8 cellular contexts compared by ENCODE assay signal in genomic region chr16:88686062-88686438, GRCh38. TPM values are rescaled to one million over a fixed set of nuclear protein-coding genes. Genes with fewer than 3 reads are reported as not detected.
DNase-seq lines count a peak whose midpoint lies in the region; ATAC-seq and TF ChIP-seq lines count a peak whose summit lies in the region.

No MANE protein-coding gene starts in this region.

- H3K27ac Mint-ChIP-seq in activated naive CD4-positive, alpha-beta T cell treated with anti-CD3 and anti-CD28 coated beads, Interleukin-2, amount 50 U/mL, for 72 hours, result no peak overlapping the region
- peak overlapping the region; percentile 81 for H3K27ac Mint-ChIP-seq in stimulated activated naive B cell treated with anti-CD40 and anti-IgM and Interleukin-4, amounts not matched to agents 10 μg/mL and 1 μg/mL and 100 μg/mL, for 72 hours

- H3K9ac ChIP-seq in BLaER1, result peak overlapping the region; percentile 76

- H3K9me3 ChIP-seq in BLaER1, result no peaks in the 10 kb centered on the region

- H3K4me1 Mint-ChIP-seq in stimulated activated naive B cell treated with anti-CD40 and anti-IgM and Interleukin-4, amounts not matched to agents 10 μg/mL and 1 μg/mL and 100 μg/mL, for 72 hours, result peaks cover 27 to 74% of the 10 kb centered on the region in 2 donors

- peaks cover 56% of the 10 kb centered on the region for H3K4me1 ChIP-seq in BLaER1

- peak overlapping the region; percentile 59; the same call in 1 of the 2 replicates for H3K27ac ChIP-seq in BLaER1

- no peaks in the 10 kb centered on the region for H3K36me3 Mint-ChIP-seq in activated naive CD4-positive, alpha-beta T cell treated with anti-CD3 and anti-CD28 coated beads, Interleukin-2, amount 50 U/mL, for 72 hours
- H3K36me3 Mint-ChIP-seq in stimulated activated naive B cell treated with anti-CD40 and anti-IgM and Interleukin-4, amounts not matched to agents 10 μg/mL and 1 μg/mL and 100 μg/mL, for 72 hours, result peaks cover 0 to 1% of the 10 kb centered on the region in 2 donors

- peak; percentile 13 for ATAC-seq in GM19463 (IDR thresholded peaks at IDR 0.05; ENCODE audit: unreplicated experiment)
- ATAC-seq in activated naive CD4-positive, alpha-beta T cell treated with anti-CD3 and anti-CD28 coated beads, Interleukin-2, amount 50 U/mL, for 72 hours, result peak; percentile 30 to 35
- ATAC-seq in stimulated activated naive B cell treated with anti-CD40 and anti-IgM and Interleukin-4, amounts not matched to agents 10 μg/mL and 1 μg/mL and 100 μg/mL, for 72 hours (replicated peaks), result peak; percentile 5 to 11
- ATAC-seq in GM21367 (IDR thresholded peaks at IDR 0.05; ENCODE audit: unreplicated experiment), result no peak

- no peaks in the 10 kb centered on the region for H4K20me1 ChIP-seq in BLaER1

- H3K27me3 Mint-ChIP-seq in stimulated activated naive B cell treated with anti-CD40 and anti-IgM and Interleukin-4, amounts not matched to agents 10 μg/mL and 1 μg/mL and 100 μg/mL, for 72 hours, result no peaks in the 10 kb centered on the region

- H3K4me3 ChIP-seq in BLaER1, result peak overlapping the region; percentile 74
- H3K4me3 ChIP-seq in LNCaP clone FGC (ENCODE audit: low read depth, low read length), result peak overlapping the region; percentile 62

- peak overlapping the region; percentile 83 to 92 for H3K4me3 Mint-ChIP-seq in stimulated activated naive B cell treated with anti-CD40 and anti-IgM and Interleukin-4, amounts not matched to agents 10 μg/mL and 1 μg/mL and 100 μg/mL, for 72 hours

- no peaks in the 10 kb centered on the region; the same call in 1 of the 2 replicates for H3K27me3 ChIP-seq in BLaER1

- no peaks in the 10 kb centered on the region for H3K9me3 Mint-ChIP-seq in activated naive CD4-positive, alpha-beta T cell treated with anti-CD3 and anti-CD28 coated beads, Interleukin-2, amount 50 U/mL, for 72 hours
- H3K9me3 Mint-ChIP-seq in stimulated activated naive B cell treated with anti-CD40 and anti-IgM and Interleukin-4, amounts not matched to agents 10 μg/mL and 1 μg/mL and 100 μg/mL, for 72 hours, result no peaks in the 10 kb centered on the region

- H3K4me2 ChIP-seq in BLaER1, result peak overlapping the region; percentile 99

- no peak for TF ChIP-seq CTCF in LNCaP clone FGC (IDR thresholded peaks at IDR 0.05; ENCODE audit: control insufficient read depth, extremely low read depth, insufficient read depth)

- DNase-seq in LNCaP clone FGC (ENCODE audit: low read depth), result no peak
- peak in 1 of 2 donors; percentile 48 for DNase-seq in activated naive CD4-positive, alpha-beta T cell treated with anti-CD3 and anti-CD28 coated beads, Interleukin-2, amount 50 U/mL, for 72 hours (ENCODE audit: low spot score in 2 of 2)
- peak; percentile 61 for DNase-seq in iPS-NIHi7 (ENCODE audit: extremely low spot score)
- DNase-seq in stimulated activated naive B cell treated with anti-CD40 and anti-IgM and Interleukin-4, amounts not matched to agents 10 μg/mL and 1 μg/mL and 100 μg/mL, for 72 hours, result no peak
- no peak for DNase-seq in T1000 (lab: John Stamatoyannopoulos, UW)

- no peaks in the 10 kb centered on the region for H3K36me3 ChIP-seq in BLaER1

RNA-seq across cellular contexts. Expression of gene SNAI3, which starts 0.3 kb away (rescaled TPM):
- 1 to 10 TPM; 5.4 to 6.4 TPM for total RNA-seq in activated naive CD4-positive, alpha-beta T cell treated with anti-CD3 and anti-CD28 coated beads, Interleukin-2, amount 50 U/mL, for 72 hours

RNA-seq across cellular contexts. Expression of gene RNF166, which starts 20.2 kb away (rescaled TPM):
- 10 to 100 TPM; 47.5 to 82.5 TPM for total RNA-seq in activated naive CD4-positive, alpha-beta T cell treated with anti-CD3 and anti-CD28 coated beads, Interleukin-2, amount 50 U/mL, for 72 hours

RNA-seq across cellular contexts. Expression of gene CTU2, which starts 20.3 kb away (rescaled TPM):
- total RNA-seq in activated naive CD4-positive, alpha-beta T cell treated with anti-CD3 and anti-CD28 coated beads, Interleukin-2, amount 50 U/mL, for 72 hours, result 10 to 100 TPM; 32.2 to 35.5 TPM

RNA-seq across cellular contexts. Expression of gene MVD, which starts 23.2 kb away (rescaled TPM):
- total RNA-seq in activated naive CD4-positive, alpha-beta T cell treated with anti-CD3 and anti-CD28 coated beads, Interleukin-2, amount 50 U/mL, for 72 hours, result 10 to 100 TPM; 91.6 to 96.1 TPM

RNA-seq across cellular contexts. Expression of gene CYBA, which starts 35.2 kb away (rescaled TPM):
- 100 to 1,000 TPM; 112 to 267 TPM for total RNA-seq in activated naive CD4-positive, alpha-beta T cell treated with anti-CD3 and anti-CD28 coated beads, Interleukin-2, amount 50 U/mL, for 72 hours
